In genomic region chr14:73491256-73491976, GRCh38 we compare ENCODE assay signal across 8 cellular contexts. TPM values are rescaled to one million over a fixed set of nuclear protein-coding genes. Genes with fewer than 3 reads are reported as not detected.
A peak's percentile ranks its signal among the peaks of the same experiment; 100 is the strongest.
DNase-seq lines count a peak whose midpoint lies in the region; ATAC-seq and TF ChIP-seq lines count a peak whose summit lies in the region.

No MANE protein-coding gene starts in this region.

- H3K27me3 Mint-ChIP-seq in activated T-cell treated with anti-CD3 and anti-CD28 coated beads, Interleukin-2, amount 50 U/mL, for 4 hours (ENCODE audit: low read depth), result no peaks in the 10 kb centered on the region
- peaks cover 5% of the 10 kb centered on the region for H3K27me3 Mint-ChIP-seq in neural progenitor cell (ENCODE audit: insufficient read depth, low read depth)

- H3K9ac ChIP-seq in neural progenitor cell, result peak overlapping the region; percentile 45
- peak overlapping the region in 4 of 5 donors; percentile 60 to 80 (median 70) for H3K9ac ChIP-seq in subcutaneous abdominal adipose tissue (ENCODE audit: low read length in 5 of 5)

- peaks cover 19% of the 10 kb centered on the region for H3F3A ChIP-seq in neural progenitor cell (ENCODE audit: low read depth)

- intact Hi-C loops in esophagus squamous epithelium (cut with DNase I), result no loop called here

- peaks cover 28% of the 10 kb centered on the region for H4K20me1 ChIP-seq in neural progenitor cell (ENCODE audit: low read depth)

- H3K27ac Mint-ChIP-seq in neural progenitor cell, result no peak overlapping the region

- peak overlapping the region; percentile 93 for H3K4me2 ChIP-seq in neural progenitor cell

- H3K36me3 ChIP-seq in esophagus squamous epithelium, result peaks cover 0 to 18% (median 0%) of the 10 kb centered on the region in 3 donors
- peaks cover 5% of the 10 kb centered on the region for H3K36me3 ChIP-seq in neural progenitor cell
- peaks cover 0 to 3% (median 2%) of the 10 kb centered on the region in 5 donors for H3K36me3 ChIP-seq in subcutaneous abdominal adipose tissue (ENCODE audit: control insufficient read depth in 5 of 5, insufficient read depth in 5 of 5, low read length in 5 of 5)

- TF ChIP-seq CTCF in esophagus squamous epithelium (IDR thresholded peaks at IDR 0.05) (no peak), neural progenitor cell (IDR thresholded peaks at IDR 0.05) (no peak)

- peak in 2 of 4 donors; percentile 69 to 70 for TF ChIP-seq POLR2A in esophagus squamous epithelium (IDR thresholded peaks at IDR 0.05)

- peaks cover 18% of the 10 kb centered on the region for H3K36me3 Mint-ChIP-seq in activated T-cell treated with anti-CD3 and anti-CD28 coated beads, Interleukin-2, amount 50 U/mL, for 4 hours (ENCODE audit: insufficient read depth)
- H3K36me3 Mint-ChIP-seq in neural progenitor cell, result peaks cover 25% of the 10 kb centered on the region

- peak overlapping the region; percentile 89 for H2AFZ ChIP-seq in neural progenitor cell (replicated peaks)

- H3K4me3 ChIP-seq in esophagus squamous epithelium (peak overlapping the region; percentile 82 to 91 (median 86)), neural progenitor cell (peak overlapping the region; percentile 60), subcutaneous abdominal adipose tissue (ENCODE audit: low read depth in 1 of 5, low read length in 5 of 5) (peak overlapping the region; percentile 65 to 94 (median 88))

- H3K27ac ChIP-seq in esophagus squamous epithelium, result peak overlapping the region; percentile 92 to 95 (median 94)
- peak overlapping the region; percentile 79 for H3K27ac ChIP-seq in neural progenitor cell
- H3K27ac ChIP-seq in subcutaneous abdominal adipose tissue (ENCODE audit: low read depth, low read length), result peak overlapping the region; percentile 57

- H3K4me3 Mint-ChIP-seq in activated T-cell treated with anti-CD3 and anti-CD28 coated beads, Interleukin-2, amount 50 U/mL, for 4 hours, result peak overlapping the region; percentile 89
- peak overlapping the region; percentile 87 for H3K4me3 Mint-ChIP-seq in neural progenitor cell

- H3K4me1 Mint-ChIP-seq in activated T-cell treated with anti-CD3 and anti-CD28 coated beads, Interleukin-2, amount 50 U/mL, for 4 hours (ENCODE audit: low read depth), result peaks cover 43% of the 10 kb centered on the region
- peaks cover 19% of the 10 kb centered on the region for H3K4me1 Mint-ChIP-seq in neural progenitor cell

- DNase-seq in Ammon's horn (ENCODE audit: low spot score) (peak; percentile 44), GM19238 (ENCODE audit: insufficient read length, low spot score) (peak; percentile 71), NOMO-1 treated with dmso at 0.1 percent for 144 hours (lab: John Stamatoyannopoulos, UW; ENCODE audit: unreplicated experiment) (peak; percentile 46), esophagus squamous epithelium (lab: John Stamatoyannopoulos, UW) (no peak), neural progenitor cell (ENCODE audit: low spot score) (peak; percentile 80)
- DNase-seq in activated T-cell treated with anti-CD3 and anti-CD28 coated beads, Interleukin-2, amount 50 U/mL, for 4 hours, result peak; percentile 61

- ATAC-seq in HG03432 (IDR thresholded peaks at IDR 0.05; ENCODE audit: unreplicated experiment), result peak; percentile 70
- peak; percentile 88 to 89 for ATAC-seq in activated T-cell treated with anti-CD3 and anti-CD28 coated beads, Interleukin-2, amount 50 U/mL, for 4 hours

- H3K4me1 ChIP-seq in esophagus squamous epithelium (peaks cover 8 to 52% (median 27%) of the 10 kb centered on the region in 3 donors), neural progenitor cell (peaks cover 20% of the 10 kb centered on the region), subcutaneous abdominal adipose tissue (ENCODE audit: control insufficient read depth in 5 of 5, insufficient read depth in 5 of 5, low read length in 5 of 5) (peaks cover 6 to 34% (median 28%) of the 10 kb centered on the region in 5 donors)

- H3K79me2 ChIP-seq in neural progenitor cell (ENCODE audit: low read depth), result peaks cover 30% of the 10 kb centered on the region

- H3K27me3 ChIP-seq in esophagus squamous epithelium (no peaks in the 10 kb centered on the region), neural progenitor cell (peaks cover 5% of the 10 kb centered on the region), subcutaneous abdominal adipose tissue (ENCODE audit: control insufficient read depth in 5 of 5, insufficient read depth in 4 of 5, low read length in 5 of 5) (no peaks in the 10 kb centered on the region)

- 0 to 11% methylated on average over 1 to 14 of the region's 90 CpGs for WGBS in esophagus squamous epithelium, 2 donors

- H3K9me3 ChIP-seq in esophagus squamous epithelium (no peaks in the 10 kb centered on the region), neural progenitor cell (ENCODE audit: low read depth) (no peaks in the 10 kb centered on the region), subcutaneous abdominal adipose tissue (ENCODE audit: control insufficient read depth in 5 of 5, low read length in 5 of 5) (no peaks in the 10 kb centered on the region)

- H3K9me3 Mint-ChIP-seq in activated T-cell treated with anti-CD3 and anti-CD28 coated beads, Interleukin-2, amount 50 U/mL, for 4 hours, result no peaks in the 10 kb centered on the region
- H3K9me3 Mint-ChIP-seq in neural progenitor cell, result peaks cover 16% of the 10 kb centered on the region

RNA-seq across cellular contexts. Expression of gene RIOX1, which starts 0.7 kb away (rescaled TPM):
- 10 to 100 TPM; 29.3 to 31.1 (median 29.7) TPM for total RNA-seq in activated T-cell treated with anti-CD3 and anti-CD28 coated beads, Interleukin-2, amount 50 U/mL, for 4 hours
- total RNA-seq in esophagus squamous epithelium (10 to 100 TPM; 13.4 to 20.2 (median 15.0) TPM), neural progenitor cell (ENCODE audit: low replicate concordance) (14.9 and 28.8 TPM in 2 replicates)

RNA-seq across cellular contexts. Expression of gene NUMB, which starts 33.1 kb away (rescaled TPM):
- 10 to 100 TPM; 32.6 to 42.8 (median 36.5) TPM for total RNA-seq in activated T-cell treated with anti-CD3 and anti-CD28 coated beads, Interleukin-2, amount 50 U/mL, for 4 hours
- total RNA-seq in esophagus squamous epithelium (10 to 100 TPM; 27.7 to 52.8 (median 34.2) TPM), neural progenitor cell (ENCODE audit: low replicate concordance) (33.5 and 37.2 TPM in 2 replicates)

RNA-seq across cellular contexts. Expression of gene ACOT1, which starts 45.5 kb away (rescaled TPM):
- total RNA-seq in activated T-cell treated with anti-CD3 and anti-CD28 coated beads, Interleukin-2, amount 50 U/mL, for 4 hours, result 1 to 10 TPM in 1 of 3 donors, under 1 TPM in 1, not detected in 1; 0.61 to 1.4 TPM
- total RNA-seq in esophagus squamous epithelium, result 1 to 10 TPM; 2.3 to 6.1 (median 4.9) TPM
- 0.31 and 0.94 TPM in 2 replicates for total RNA-seq in neural progenitor cell (ENCODE audit: low replicate concordance)
